In genomic region chr22:20530368-20531153, GRCh38 we compare ENCODE assay signal across 9 cellular contexts. TPM values are rescaled to one million over a fixed set of nuclear protein-coding genes. Genes with fewer than 3 reads are reported as not detected.
A peak's percentile ranks its signal among the peaks of the same experiment; 100 is the strongest.
DNase-seq lines count a peak whose midpoint lies in the region; ATAC-seq and TF ChIP-seq lines count a peak whose summit lies in the region.
"Had no signal": no experiment of that assay in that cellular context is flagged by ENCODE, and none has a peak within 500 bp of the region (broad histone marks: within the 10 kb centered on the region; RNA-seq: fewer than 3 reads in every experiment).

No MANE protein-coding gene starts in this region.

- peak overlapping the region in 6 of 10 donors; percentile 10 to 73 (median 54) for H3K4me3 Mint-ChIP-seq in naive thymus-derived CD8-positive, alpha-beta T cell
- H3K4me3 Mint-ChIP-seq: activated CD4-positive, alpha-beta memory T cell treated with anti-CD3 and anti-CD28 coated beads, Interleukin-2, amount 10 ng/mL, durations not matched to agents 7 days and 5 days had no signal

- H3K27ac Mint-ChIP-seq in naive thymus-derived CD8-positive, alpha-beta T cell = peak overlapping the region in 9 of 10 donors; percentile 45 to 98 (median 82)
- H3K27ac Mint-ChIP-seq: activated CD4-positive, alpha-beta memory T cell treated with anti-CD3 and anti-CD28 coated beads, Interleukin-2, amount 10 ng/mL, durations not matched to agents 7 days and 5 days had no signal

- H3K4me1 ChIP-seq in effector memory CD4-positive, alpha-beta T cell (ENCODE audit: control insufficient read depth, insufficient read depth, low read length, poor library complexity, severe bottlenecking) = peaks cover 26% of the 10 kb centered on the region

- H3K36me3 Mint-ChIP-seq in naive thymus-derived CD8-positive, alpha-beta T cell = peaks cover 6 to 46% (median 11%) of the 10 kb centered on the region in 3 donors

- no peaks in the 10 kb centered on the region for H3K9me3 Mint-ChIP-seq in naive thymus-derived CD8-positive, alpha-beta T cell
- H3K9me3 Mint-ChIP-seq: activated CD4-positive, alpha-beta memory T cell treated with anti-CD3 and anti-CD28 coated beads, Interleukin-2, amount 10 ng/mL, durations not matched to agents 7 days and 5 days had no signal

- no peak for ATAC-seq in naive thymus-derived CD8-positive, alpha-beta T cell
- ATAC-seq in HG03565 (IDR thresholded peaks at IDR 0.05; ENCODE audit: unreplicated experiment) = no peak
- ATAC-seq in GM18517 (IDR thresholded peaks at IDR 0.05; ENCODE audit: unreplicated experiment) = no peak

- no peak for TF ChIP-seq CTCF in GM20000 (IDR thresholded peaks at IDR 0.05; ENCODE audit: extremely low read depth, missing control alignments)

- peak overlapping the region; percentile 1 for H3K27ac ChIP-seq in effector memory CD4-positive, alpha-beta T cell (ENCODE audit: insufficient read depth, low read length, poor library complexity, severe bottlenecking)

- no peaks in the 10 kb centered on the region for H3K27me3 Mint-ChIP-seq in naive thymus-derived CD8-positive, alpha-beta T cell
- H3K27me3 Mint-ChIP-seq: activated CD4-positive, alpha-beta memory T cell treated with anti-CD3 and anti-CD28 coated beads, Interleukin-2, amount 10 ng/mL, durations not matched to agents 7 days and 5 days had no signal

- peaks cover 42 to 79% (median 77%) of the 10 kb centered on the region in 4 donors for H3K4me1 Mint-ChIP-seq in naive thymus-derived CD8-positive, alpha-beta T cell

- no peak overlapping the region for H3K4me3 ChIP-seq in MG63
- no peak overlapping the region for H3K4me3 ChIP-seq in effector memory CD4-positive, alpha-beta T cell (ENCODE audit: insufficient read depth, low read depth, low read length, poor library complexity, severe bottlenecking)

- H3K27me3 ChIP-seq in MG63 = no peaks in the 10 kb centered on the region
- no peaks in the 10 kb centered on the region for H3K27me3 ChIP-seq in effector memory CD4-positive, alpha-beta T cell (replicated peaks; ENCODE audit: control insufficient read depth, insufficient read depth, low read length, poor library complexity, severe bottlenecking)

- no peaks in the 10 kb centered on the region for H3K9me3 ChIP-seq in MG63
- no peaks in the 10 kb centered on the region for H3K9me3 ChIP-seq in effector memory CD4-positive, alpha-beta T cell (ENCODE audit: control insufficient read depth, low read length)

- H3K36me3 ChIP-seq in MG63 = peaks cover 55% of the 10 kb centered on the region
- peaks cover 20% of the 10 kb centered on the region for H3K36me3 ChIP-seq in effector memory CD4-positive, alpha-beta T cell (ENCODE audit: control insufficient read depth, insufficient read depth, low read length)

- POLR2A ChIA-PET in naive thymus-derived CD8-positive, alpha-beta T cell (lab: Charles Lee) = interaction anchor here (0.5 to 1.6 kb wide), 7 partner anchors 9 to 43 kb away, joined by 3 to 5 read pairs (median 4); no protein-coding TSS in a partner anchor

- DNase-seq in AG08395 (ENCODE audit: low spot score) (peak; percentile 86), MG63 (peak; percentile 75), GM20000 (ENCODE audit: low spot score) (no peak), DMS53 treated with DMSO at 0.1 percent for 48 hours (lab: John Stamatoyannopoulos, UW; ENCODE audit: unreplicated experiment) (no peak)
- no peak for DNase-seq in effector memory CD4-positive, alpha-beta T cell
- DNase-seq in naive thymus-derived CD8-positive, alpha-beta T cell = no peak
- DNase-seq: activated CD4-positive, alpha-beta memory T cell treated with anti-CD3 and anti-CD28 coated beads, Interleukin-2, amount 10 ng/mL, durations not matched to agents 7 days and 5 days had no signal

RNA-seq across cellular contexts. Expression of gene MED15, which starts 23.2 kb away (rescaled TPM):
- 17.2 and 34.0 TPM in 2 replicates for total RNA-seq in MG63 (2014; rRNA removed; shearing (Covaris generic); ENCODE audit: low replicate concordance)
- 100 to 1,000 TPM; 308 to 327 TPM for total RNA-seq in naive thymus-derived CD8-positive, alpha-beta T cell
- polyA plus RNA-seq in naive thymus-derived CD8-positive, alpha-beta T cell = 10 to 100 TPM; 25.4 to 85.2 (median 38.2) TPM

RNA-seq across cellular contexts. Expression of gene KLHL22, which starts 35.0 kb away (rescaled TPM):
- total RNA-seq in MG63 (2014; rRNA removed; shearing (Covaris generic); ENCODE audit: low replicate concordance) = 29.1 and 36.0 TPM in 2 replicates
- total RNA-seq in naive thymus-derived CD8-positive, alpha-beta T cell = 10 to 100 TPM; 65.0 to 71.9 TPM
- 10 to 100 TPM; 16.1 to 25.4 (median 20.0) TPM for polyA plus RNA-seq in naive thymus-derived CD8-positive, alpha-beta T cell

Comparison
In these comparisons a context has a peak if more than half of its experiments do, and no peak if none do; other contexts are left out.
1. DNase-seq: peak in AG08395 (single experiment) and MG63 (single experiment); none in effector memory CD4-positive, alpha-beta T cell (0 of 3), naive thymus-derived CD8-positive, alpha-beta T cell (0 of 10), GM20000 (single experiment) and DMS53 treated with DMSO at 0.1 percent for 48 hours (single experiment).